15 cellular contexts compared by ENCODE assay signal in genomic region chr2:240591784-240592183, GRCh38. TPM values are rescaled to one million over a fixed set of nuclear protein-coding genes. Genes with fewer than 3 reads are reported as not detected.
A peak's percentile ranks its signal among the peaks of the same experiment; 100 is the strongest.
DNase-seq lines count a peak whose midpoint lies in the region; ATAC-seq, FAIRE-seq and TF ChIP-seq lines count a peak whose summit lies in the region.
"Had no signal": no experiment of that assay in that cellular context is flagged by ENCODE, and none has a peak within 500 bp of the region (broad histone marks: within the 10 kb centered on the region; RNA-seq: fewer than 3 reads in every experiment).

No MANE protein-coding gene starts in this region.

- no peak overlapping the region for H3K4me3 Mint-ChIP-seq in HFFc6
- H3K4me3 Mint-ChIP-seq: CD4-positive, alpha-beta memory T cell had no signal

- H3K4me1 Mint-ChIP-seq in HFFc6 (ENCODE audit: low read depth): peaks cover 28% of the 10 kb centered on the region

- peaks cover 1% of the 10 kb centered on the region for H3K27me3 Mint-ChIP-seq in HFFc6 (ENCODE audit: insufficient read depth)
- H3K27me3 Mint-ChIP-seq: CD4-positive, alpha-beta memory T cell had no signal

- no peaks in the 10 kb centered on the region for H3K9me3 Mint-ChIP-seq in HFFc6
- H3K9me3 Mint-ChIP-seq: CD4-positive, alpha-beta memory T cell had no signal

- H3K4me2 ChIP-seq in BLaER1 treated with 17β-estradiol and CSF1 and Interleukin-3, amounts not matched to agents 10 nM and 100 nM: no peak overlapping the region
- H3K4me2 ChIP-seq: KMS-11 had no signal

- FAIRE-seq in kidney (lab: Jason Lieb, UNC): no peak

- H3K4me1 ChIP-seq in BLaER1 treated with 17β-estradiol and CSF1 and Interleukin-3, amounts not matched to agents 10 nM and 100 nM: peaks cover 21 to 45% (median 40%) of the 10 kb centered on the region in 10 experiments
- peaks cover 12 to 14% of the 10 kb centered on the region in 2 donors for H3K4me1 ChIP-seq in kidney (ENCODE audit: control insufficient read depth in 1 of 2, insufficient read depth in 1 of 2, low read depth in 1 of 2, low read length in 2 of 2)

- no peak overlapping the region for H3K27ac ChIP-seq in BLaER1 treated with 17β-estradiol and CSF1 and Interleukin-3, amounts not matched to agents 10 nM and 100 nM
- no peak overlapping the region for H3K27ac ChIP-seq in kidney (ENCODE audit: low read depth in 2 of 2, low read length in 2 of 2)
- H3K27ac ChIP-seq: KMS-11 had no signal

- intact Hi-C loops in kidney (cut with DNase I): no loop called here
- intact Hi-C loops in posterior vena cava (cut with DNase I): no loop called here

- H3K27me3 ChIP-seq in BLaER1 treated with 17β-estradiol and CSF1 and Interleukin-3, amounts not matched to agents 10 nM and 100 nM: no peaks in the 10 kb centered on the region

- H4K20me1 ChIP-seq in BLaER1 treated with 17β-estradiol and CSF1 and Interleukin-3, amounts not matched to agents 10 nM and 100 nM: peaks cover 94 to 100% (median 98%) of the 10 kb centered on the region in 11 experiments; a peak in 21 of 22 replicates

- ATAC-seq in HG02852 (IDR thresholded peaks at IDR 0.05; ENCODE audit: unreplicated experiment) (no peak), GM18907 (IDR thresholded peaks at IDR 0.05; ENCODE audit: unreplicated experiment) (no peak)

- peak overlapping the region; percentile 30; the same call in 1 of the 2 replicates for H3K27ac Mint-ChIP-seq in HFFc6

- DNase-seq in HFFc6 (no peak), kidney (peak; percentile 54), posterior vena cava (ENCODE audit: low spot score) (peak; percentile 56), NCI-H774 (lab: John Stamatoyannopoulos, UW) (no peak)
- DNase-seq: Calu3, NCI-H1436 treated with DMSO at 0.1 percent for 48 hours, NCI-H2029 treated with DMSO at 0.1 percent for 48 hours, NCI-H2171 treated with DMSO at 0.1 percent for 48 hours, NCI-H748 treated with DMSO at 0.1 percent for 48 hours had no signal

- H3K4me3 ChIP-seq in BLaER1 treated with 17β-estradiol and CSF1 and Interleukin-3, amounts not matched to agents 10 nM and 100 nM: no peak overlapping the region
- no peak overlapping the region for H3K4me3 ChIP-seq in kidney (ENCODE audit: low read length in 2 of 2)

- no peak for TF ChIP-seq CTCF in HFFc6 (IDR thresholded peaks at IDR 0.05)
- TF ChIP-seq CTCF in kidney (IDR thresholded peaks at IDR 0.05; ENCODE audit: borderline replicate concordance, extremely low read depth, insufficient read depth): no peak

- H3K36me3 Mint-ChIP-seq in HFFc6 (ENCODE audit: low read depth): no peaks in the 10 kb centered on the region; the same call in 1 of the 2 replicates

- no peaks in the 10 kb centered on the region for H3K9me3 ChIP-seq in BLaER1 treated with 17β-estradiol and CSF1 and Interleukin-3, amounts not matched to agents 10 nM and 100 nM (replicated peaks in 1 of 11)
- H3K9me3 ChIP-seq in kidney (ENCODE audit: control insufficient read depth in 1 of 2, low read length in 2 of 2): no peaks in the 10 kb centered on the region

- peak overlapping the region in 6 of 11 experiments; percentile 1 to 30 (median 10); a peak in 3 of 22 replicates for H3K9ac ChIP-seq in BLaER1 treated with 17β-estradiol and CSF1 and Interleukin-3, amounts not matched to agents 10 nM and 100 nM
- no peak overlapping the region for H3K9ac ChIP-seq in kidney (ENCODE audit: low read length in 2 of 2)
- H3K9ac ChIP-seq: KMS-11 had no signal

- peaks cover 52 to 80% (median 76%) of the 10 kb centered on the region in 11 experiments for H3K36me3 ChIP-seq in BLaER1 treated with 17β-estradiol and CSF1 and Interleukin-3, amounts not matched to agents 10 nM and 100 nM
- peaks cover 10 to 14% of the 10 kb centered on the region in 2 donors for H3K36me3 ChIP-seq in kidney (ENCODE audit: control insufficient read depth in 1 of 2, insufficient read depth in 2 of 2, low read length in 2 of 2)

RNA-seq across cellular contexts. Expression of gene CAPN10, which starts 5.2 kb away (rescaled TPM):
- 10 to 100 TPM; 13.9 to 20.5 (median 15.0) TPM for total RNA-seq in HFFc6 (2021; fragmentation: NEBNext Ultra II Directional; extraction: Animal tissue kit (Norgen Biotek cat#: 25700))
- total RNA-seq in kidney (50.9 TPM), posterior vena cava (10 to 100 TPM; 18.6 to 22.6 TPM)
- polyA plus RNA-seq in kidney (ENCODE audit: insufficient read depth, low read depth, low replicate concordance): 26.3 TPM

RNA-seq across cellular contexts. Expression of gene RNPEPL1, which starts 23.5 kb away (rescaled TPM):
- total RNA-seq in HFFc6 (2021; fragmentation: NEBNext Ultra II Directional; extraction: Animal tissue kit (Norgen Biotek cat#: 25700)): 10 to 100 TPM; 36.9 to 48.5 (median 43.3) TPM
- total RNA-seq in kidney (77.4 TPM), posterior vena cava (10 to 100 TPM; 47.1 to 49.3 TPM)
- 65.4 TPM for polyA plus RNA-seq in kidney (ENCODE audit: insufficient read depth, low read depth, low replicate concordance)

RNA-seq across cellular contexts. Expression of gene DUSP28, which starts 31.6 kb away (rescaled TPM):
- total RNA-seq in HFFc6 (2021; fragmentation: NEBNext Ultra II Directional; extraction: Animal tissue kit (Norgen Biotek cat#: 25700)): 1 to 10 TPM; 3.1 to 5.0 (median 4.3) TPM
- total RNA-seq in kidney: 7.0 TPM
- polyA plus RNA-seq in kidney (ENCODE audit: insufficient read depth, low read depth, low replicate concordance): 5.9 TPM
- total RNA-seq in posterior vena cava: 1 to 10 TPM; 2.0 to 2.3 TPM

RNA-seq across cellular contexts. Expression of gene GPR35, which starts 33.5 kb away (rescaled TPM):
- total RNA-seq in HFFc6 (2021; fragmentation: NEBNext Ultra II Directional; extraction: Animal tissue kit (Norgen Biotek cat#: 25700)): under 1 TPM in 3 of 6 experiments, not detected in 3; 0.11 to 0.28 (median 0.14) TPM
- total RNA-seq in kidney: 6.7 TPM
- polyA plus RNA-seq in kidney (ENCODE audit: insufficient read depth, low read depth, low replicate concordance): 1.7 TPM
- 1 to 10 TPM; 1.2 to 1.8 TPM for total RNA-seq in posterior vena cava
- total RNA-seq: H7 had no signal

RNA-seq across cellular contexts. Expression of gene ANKMY1, which starts 34.0 kb away (rescaled TPM):
- total RNA-seq in HFFc6 (2021; fragmentation: NEBNext Ultra II Directional; extraction: Animal tissue kit (Norgen Biotek cat#: 25700)): 1 to 10 TPM; 4.4 to 5.6 (median 5.2) TPM
- total RNA-seq in kidney: 22.1 TPM
- polyA plus RNA-seq in kidney (ENCODE audit: insufficient read depth, low read depth, low replicate concordance): 3.0 TPM
- total RNA-seq in posterior vena cava: 10 to 100 TPM in 1 of 2 donors, 1 to 10 TPM in 1; 7.1 to 12.9 TPM

Comparison
In these comparisons a context has a peak if more than half of its experiments do, and no peak if none do; other contexts are left out.
1. H3K9ac ChIP-seq: peak in BLaER1 treated with 17β-estradiol and CSF1 and Interleukin-3, amounts not matched to agents 10 nM and 100 nM (6 of 11); none in kidney (0 of 2).
2. DNase-seq: peak in kidney (single experiment) and posterior vena cava (single experiment); none in HFFc6 (single experiment) and NCI-H774 (single experiment).